In the genomic region with DNA sequence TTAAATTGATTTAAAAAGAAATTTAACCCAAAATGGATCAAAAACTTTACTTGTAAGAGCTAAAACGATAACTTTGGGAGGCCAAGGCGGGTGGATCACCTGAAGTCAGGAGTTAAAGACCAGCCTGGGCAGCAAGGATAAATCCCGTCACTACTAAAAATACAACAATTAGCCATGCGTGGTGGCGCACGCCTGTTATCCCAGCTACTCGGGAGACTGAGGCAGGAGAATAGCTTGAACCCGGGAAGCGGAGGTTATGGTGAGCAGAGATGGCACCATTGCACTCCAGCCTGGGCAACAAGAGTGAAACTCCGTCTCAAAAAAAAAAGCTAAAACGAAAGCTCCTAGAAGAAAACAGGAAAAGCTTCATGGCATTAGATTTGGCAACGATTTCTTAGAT, we compare ENCODE assay signal across 8 cellular contexts. TPM values are rescaled to one million over a fixed set of nuclear protein-coding genes. Genes with fewer than 3 reads are reported as not detected.
DNase-seq lines count a peak whose midpoint lies in the region; ATAC-seq and TF ChIP-seq lines count a peak whose summit lies in the region.
"Not testable (repeated sequence)": the region's sequence is repeated elsewhere in the genome, so short reads cannot be mapped to it uniquely, and the experiment has no call there.

No MANE protein-coding gene starts in this region.

- H3K4me2 ChIP-seq in Loucy (ENCODE audit: low read depth, low read length, poor library complexity, severe bottlenecking) (peak overlapping the region; percentile 85), skeletal muscle satellite cell (ENCODE audit: low read length) (peak overlapping the region; percentile 100)

- not testable (repeated sequence) for H3K9me2 ChIP-seq in Loucy (replicated peaks; ENCODE audit: low read depth, low read length)

- intact Hi-C loops in upper lobe of right lung (cut with DNase I), result not testable (repeated sequence)

- H3K27ac ChIP-seq in CD8-positive, alpha-beta memory T cell (ENCODE audit: low read depth, low read length), result peak overlapping the region; percentile 93
- peak overlapping the region; percentile 77 for H3K27ac ChIP-seq in epithelial cell of prostate
- peak overlapping the region; percentile 97 for H3K27ac ChIP-seq in upper lobe of right lung

- not testable (repeated sequence) for TF ChIP-seq CTCF in Loucy (conservative IDR thresholded peaks at IDR 0.05; ENCODE audit: low read length); upper lobe of right lung (IDR thresholded peaks at IDR 0.05)

- not testable (repeated sequence) for H4K20me1 ChIP-seq in Loucy (ENCODE audit: insufficient read depth, low read length, poor library complexity, severe bottlenecking)

- H3K27me3 Mint-ChIP-seq in CD8-positive, alpha-beta memory T cell; T-helper 2 cell treated with Interferon-gamma antibody and Interleukin-4, amounts not matched to agents 5 μg/mL and 100 μg/mL, for 36 hours (ENCODE audit: low read depth); activated naive CD8-positive, alpha-beta T cell treated with anti-CD3 and anti-CD28 coated beads, Interleukin-2, amount 50 U/mL, for 24 hours; memory B cell: not testable (repeated sequence)

- H3K9ac ChIP-seq in Loucy (ENCODE audit: low read depth, low read length, poor library complexity, severe bottlenecking), result peak overlapping the region; percentile 82
- peak overlapping the region; percentile 84 for H3K9ac ChIP-seq in skeletal muscle satellite cell (ENCODE audit: low read depth, low read length)

- POLR2A ChIA-PET in CD8-positive, alpha-beta memory T cell (lab: Charles Lee), result interaction anchor here (1.5 to 5.9 kb wide), 2 partner anchors 26 to 27 kb away, joined by 6 to 63 read pairs; partner anchors contain the start of genes MAN2A2 and RCCD1

- peak overlapping the region; percentile 99 for H3K4me3 ChIP-seq in CD8-positive, alpha-beta memory T cell (ENCODE audit: low read length)
- H3K4me3 ChIP-seq in Loucy (ENCODE audit: low read length, poor library complexity, severe bottlenecking) (peak overlapping the region; percentile 85), skeletal muscle satellite cell (ENCODE audit: low read length) (peak overlapping the region; percentile 79), upper lobe of right lung (peak overlapping the region; percentile 70)

- H3K4me1 ChIP-seq in CD8-positive, alpha-beta memory T cell (ENCODE audit: insufficient read depth, low read length), result peaks cover 39% of the 10 kb centered on the region
- H3K4me1 ChIP-seq in Loucy (ENCODE audit: insufficient read depth, low read length, poor library complexity, severe bottlenecking) (peaks cover 25% of the 10 kb centered on the region), skeletal muscle satellite cell (ENCODE audit: control insufficient read depth, insufficient read depth, low read length) (peaks cover 29% of the 10 kb centered on the region), upper lobe of right lung (peaks cover 35% of the 10 kb centered on the region)

- not testable (repeated sequence) for H3K9me3 Mint-ChIP-seq in CD8-positive, alpha-beta memory T cell; T-helper 2 cell treated with Interferon-gamma antibody and Interleukin-4, amounts not matched to agents 5 μg/mL and 100 μg/mL, for 36 hours; activated naive CD8-positive, alpha-beta T cell treated with anti-CD3 and anti-CD28 coated beads, Interleukin-2, amount 50 U/mL, for 24 hours; memory B cell

- H3K79me2 ChIP-seq in Loucy (ENCODE audit: insufficient read depth, low read length), result peaks cover 19% of the 10 kb centered on the region; the same call in 1 of the 2 replicates

- not testable (repeated sequence) for H3K36me3 Mint-ChIP-seq in CD8-positive, alpha-beta memory T cell; T-helper 2 cell treated with Interferon-gamma antibody and Interleukin-4, amounts not matched to agents 5 μg/mL and 100 μg/mL, for 36 hours (ENCODE audit: low read depth); activated naive CD8-positive, alpha-beta T cell treated with anti-CD3 and anti-CD28 coated beads, Interleukin-2, amount 50 U/mL, for 24 hours (ENCODE audit: low read depth); memory B cell

- not testable (repeated sequence) for H3K9me3 ChIP-seq in CD8-positive, alpha-beta memory T cell (ENCODE audit: low read length); Loucy (ENCODE audit: insufficient read depth, low read depth, low read length); skeletal muscle satellite cell (replicated peaks; ENCODE audit: low read length); upper lobe of right lung

- peak overlapping the region; percentile 88 to 99 (median 98) for H3K4me3 Mint-ChIP-seq in CD8-positive, alpha-beta memory T cell
- H3K4me3 Mint-ChIP-seq in T-helper 2 cell treated with Interferon-gamma antibody and Interleukin-4, amounts not matched to agents 5 μg/mL and 100 μg/mL, for 36 hours, result peak overlapping the region; percentile 100
- H3K4me3 Mint-ChIP-seq in activated naive CD8-positive, alpha-beta T cell treated with anti-CD3 and anti-CD28 coated beads, Interleukin-2, amount 50 U/mL, for 24 hours, result peak overlapping the region; percentile 98
- H3K4me3 Mint-ChIP-seq in memory B cell, result peak overlapping the region; percentile 99

- peaks cover 32 to 38% (median 37%) of the 10 kb centered on the region in 3 donors for H3K4me1 Mint-ChIP-seq in CD8-positive, alpha-beta memory T cell
- H3K4me1 Mint-ChIP-seq in T-helper 2 cell treated with Interferon-gamma antibody and Interleukin-4, amounts not matched to agents 5 μg/mL and 100 μg/mL, for 36 hours (ENCODE audit: low read depth), result peaks cover 47% of the 10 kb centered on the region
- peaks cover 47% of the 10 kb centered on the region for H3K4me1 Mint-ChIP-seq in activated naive CD8-positive, alpha-beta T cell treated with anti-CD3 and anti-CD28 coated beads, Interleukin-2, amount 50 U/mL, for 24 hours
- peaks cover 20% of the 10 kb centered on the region for H3K4me1 Mint-ChIP-seq in memory B cell

- not testable (repeated sequence) for ATAC-seq in activated naive CD8-positive, alpha-beta T cell treated with anti-CD3 and anti-CD28 coated beads, Interleukin-2, amount 50 U/mL, for 24 hours; memory B cell (ENCODE audit: low read depth); upper lobe of right lung

- CTCF ChIA-PET in CD8-positive, alpha-beta memory T cell (lab: Charles Lee), result interaction anchor here (1.4 to 9.8 kb wide), 5 partner anchors 9 to 104 kb away, joined by 3 to 251 read pairs (median 10); partner anchors contain the start of genes MAN2A2 and RCCD1

- H3K27me3 ChIP-seq in CD8-positive, alpha-beta memory T cell (ENCODE audit: insufficient read depth, low read length, poor library complexity, severe bottlenecking); Loucy (ENCODE audit: insufficient read depth, low read length, poor library complexity, severe bottlenecking); skeletal muscle satellite cell (ENCODE audit: control insufficient read depth, insufficient read depth, low read length); upper lobe of right lung: not testable (repeated sequence)

- not testable (repeated sequence) for H3K36me3 ChIP-seq in CD8-positive, alpha-beta memory T cell (ENCODE audit: insufficient read depth, low read length); Loucy (ENCODE audit: insufficient read depth, low read length); skeletal muscle satellite cell (ENCODE audit: insufficient read depth, low read length); upper lobe of right lung

- not testable (repeated sequence) for DNase-seq in CD8-positive, alpha-beta memory T cell; T-helper 2 cell treated with Interferon-gamma antibody and Interleukin-4, amounts not matched to agents 5 μg/mL and 100 μg/mL, for 36 hours (ENCODE audit: low spot score); activated naive CD8-positive, alpha-beta T cell treated with anti-CD3 and anti-CD28 coated beads, Interleukin-2, amount 50 U/mL, for 24 hours; epithelial cell of prostate (ENCODE audit: low read depth, low spot score); memory B cell (ENCODE audit: low spot score in 2 of 2); upper lobe of right lung

- peak overlapping the region; percentile 94 to 99 (median 98) for H3K27ac Mint-ChIP-seq in CD8-positive, alpha-beta memory T cell
- peak overlapping the region; percentile 100 for H3K27ac Mint-ChIP-seq in T-helper 2 cell treated with Interferon-gamma antibody and Interleukin-4, amounts not matched to agents 5 μg/mL and 100 μg/mL, for 36 hours
- H3K27ac Mint-ChIP-seq in activated naive CD8-positive, alpha-beta T cell treated with anti-CD3 and anti-CD28 coated beads, Interleukin-2, amount 50 U/mL, for 24 hours, result peak overlapping the region; percentile 99
- peak overlapping the region; percentile 95 for H3K27ac Mint-ChIP-seq in memory B cell

- peak overlapping the region; percentile 88; the same call in 1 of the 2 replicates for H2AFZ ChIP-seq in Loucy (ENCODE audit: low read length)

- H3F3A ChIP-seq in Loucy (ENCODE audit: low read depth), result not testable (repeated sequence)

RNA-seq across cellular contexts. Expression of gene HDDC3, which starts 3.1 kb away (rescaled TPM):
- total RNA-seq in CD8-positive, alpha-beta memory T cell, result 10 to 100 TPM; 39.5 to 43.5 TPM
- 34.7 TPM for polyA plus RNA-seq in CD8-positive, alpha-beta memory T cell
- 14.2 and 15.2 TPM in 2 replicates for total RNA-seq in skeletal muscle satellite cell (2012; rRNA removed)
- 12.4 TPM for total RNA-seq in upper lobe of right lung

RNA-seq across cellular contexts. Expression of gene UNC45A, which starts 5.8 kb away (rescaled TPM):
- total RNA-seq in CD8-positive, alpha-beta memory T cell, result 10 to 100 TPM; 74.6 to 78.2 TPM
- 68.6 TPM for polyA plus RNA-seq in CD8-positive, alpha-beta memory T cell
- total RNA-seq in skeletal muscle satellite cell (2012; rRNA removed), result 55.3 and 57.0 TPM in 2 replicates
- total RNA-seq in upper lobe of right lung, result 60.9 TPM

RNA-seq across cellular contexts. Expression of gene RCCD1, which starts 25.4 kb away (rescaled TPM):
- 10 to 100 TPM; 20.9 to 21.7 TPM for total RNA-seq in CD8-positive, alpha-beta memory T cell
- polyA plus RNA-seq in CD8-positive, alpha-beta memory T cell, result 2.6 TPM
- 12.9 and 13.5 TPM in 2 replicates for total RNA-seq in skeletal muscle satellite cell (2012; rRNA removed)
- 8.6 TPM for total RNA-seq in upper lobe of right lung

RNA-seq across cellular contexts. Expression of gene MAN2A2, which starts 26.1 kb away (rescaled TPM):
- 10 to 100 TPM; 90.7 to 92.7 TPM for total RNA-seq in CD8-positive, alpha-beta memory T cell
- polyA plus RNA-seq in CD8-positive, alpha-beta memory T cell, result 10.8 TPM
- total RNA-seq in skeletal muscle satellite cell (2012; rRNA removed), result 3.8 and 6.8 TPM in 2 replicates
- 94.0 TPM for total RNA-seq in upper lobe of right lung

RNA-seq across cellular contexts. Expression of gene FES, which starts 44.9 kb away (rescaled TPM):
- total RNA-seq in CD8-positive, alpha-beta memory T cell, result 1 to 10 TPM; 2.5 to 2.6 TPM
- polyA plus RNA-seq in CD8-positive, alpha-beta memory T cell, result 0.28 TPM
- total RNA-seq in skeletal muscle satellite cell (2012; rRNA removed), result 10.7 and 18.8 TPM in 2 replicates
- total RNA-seq in upper lobe of right lung, result 48.0 TPM
